Comparison of ENCODE assay signal across 31 cellular contexts in genomic region chr5:28708472-28708871, GRCh38.
"Had no signal": no experiment of that assay in that cellular context is flagged by ENCODE, and none has a peak within 500 bp of the region (broad histone marks: within the 10 kb centered on the region; RNA-seq: fewer than 3 reads in every experiment).

No MANE protein-coding gene starts in this region.

- DNase-seq: NCI-H1048, NCI-H1092 treated with DMSO at 0.1 percent for 48 hours, NCI-H1105 treated with DMSO at 0.1 percent for 48 hours, NCI-H1417, NCI-H1436, NCI-H146, NCI-H1694, NCI-H187, NCI-H1930, NCI-H2029 treated with DMSO at 0.1 percent for 48 hours, NCI-H2081 treated with DMSO at 0.1 percent for 48 hours, NCI-H2107, NCI-H2171, NCI-H446 treated with DMSO at 0.1 percent for 48 hours, NCI-H510A, NCI-H524, NCI-H526, NCI-H69, NCI-H748 treated with DMSO at 0.1 percent for 48 hours, NCI-H82, PC-9, SHP77, SIG-M5, SJCRH30, T-cell had no signal

- H3K9me3 ChIP-seq: SJCRH30 had no signal

- H3K4me3 ChIP-seq: PC-9, SJCRH30, SK-N-MC had no signal

- H3K4me2 ChIP-seq: PC-9 had no signal

- H2AFZ ChIP-seq: PC-9 had no signal

- H3K36me3 ChIP-seq: SJCRH30 had no signal

- H3K27ac ChIP-seq: PC-9, RWPE1, SJCRH30, SK-N-MC had no signal

- H3K4me1 ChIP-seq: SJCRH30 had no signal

- ATAC-seq: Panc1, Right ventricle myocardium inferior, SK-N-SH treated with all-trans-retinoic acid at 6 μM for 48 hours, T-cell had no signal

- H3K27me3 ChIP-seq: SJCRH30 had no signal

- FAIRE-seq: RCC 7860 had no signal
